ENCODE assay signal across 12 cellular contexts in the genomic region with DNA sequence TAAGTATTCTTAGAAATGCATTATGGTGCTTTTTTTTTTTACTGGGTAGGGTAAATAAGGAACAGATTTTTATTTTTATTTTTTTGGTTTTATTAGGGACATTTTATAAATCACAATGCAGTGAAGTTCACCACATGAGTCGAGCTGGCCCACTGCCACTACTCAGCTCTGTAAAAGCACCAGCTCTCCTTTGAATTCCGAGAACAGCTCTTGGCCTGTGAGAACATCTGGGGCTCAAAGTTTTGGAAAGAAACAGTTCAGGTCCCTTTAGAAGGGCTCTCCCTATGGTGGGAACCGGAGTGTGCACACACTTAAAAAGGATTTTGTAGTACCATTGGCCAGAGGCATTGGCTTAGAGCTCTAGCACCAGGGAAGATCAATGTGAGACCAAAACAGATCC.
DNase-seq lines count a peak whose midpoint lies in the region; ATAC-seq and TF ChIP-seq lines count a peak whose summit lies in the region.
"Had no signal": no experiment of that assay in that cellular context is flagged by ENCODE, and none has a peak within 500 bp of the region (broad histone marks: within the 10 kb centered on the region; RNA-seq: fewer than 3 reads in every experiment).

No MANE protein-coding gene starts in this region.

- no peak for TF ChIP-seq CTCF in PC-3 (conservative IDR thresholded peaks at IDR 0.05; ENCODE audit: low read depth, low read length)
- TF ChIP-seq CTCF in vagina (IDR thresholded peaks at IDR 0.05) = no peak

- CTCF ChIA-PET in PC-3 (lab: Charles Lee) = interaction anchor here (1.0 to 1.2 kb wide), 2 partner anchors 9 to 221 kb away, joined by 3 read pairs; no protein-coding TSS in a partner anchor

- H3K4me2 ChIP-seq in PC-3 (ENCODE audit: low read length) = peak overlapping the region; percentile 55

- H3F3A ChIP-seq in PC-3 (ENCODE audit: low read length, unreplicated experiment) = no peaks in the 10 kb centered on the region

- BruUV-seq in PC-3 (replicated peaks; lab: Mats Ljungman, UMichigan) = no TSS peak

- no peaks in the 10 kb centered on the region for H4K20me1 ChIP-seq in PC-3 (ENCODE audit: low read length)

- H3K27ac ChIP-seq in PC-3 (ENCODE audit: low read length) = peak overlapping the region; percentile 51
- peak overlapping the region; percentile 16 for H3K27ac ChIP-seq in vagina

- H2AFZ ChIP-seq in PC-3 (ENCODE audit: low read length) = peak overlapping the region; percentile 31; the same call in 1 of the 2 replicates

- peak; percentile 84 for DNase-seq in PC-3
- DNase-seq in fibroblast of gingiva (ENCODE audit: low read depth) = peak; percentile 17
- DNase-seq in lung microvascular endothelial cell (ENCODE audit: low read depth in 2 of 2) = peak; percentile 34 to 36
- no peak for DNase-seq in vagina (ENCODE audit: extremely low spot score in 2 of 2)
- no peak for DNase-seq in stimulated activated naive CD4-positive, alpha-beta T cell treated with Interleukin-2 at 50 U/mL for 16 hours (lab: John Stamatoyannopoulos, UW)
- DNase-seq in NCI-H1930 (lab: John Stamatoyannopoulos, UW) = no peak
- DNase-seq: activated CD8-positive, alpha-beta T cell treated with anti-CD3 and anti-CD28 coated beads for 36 hours; GOT3; mesendoderm; MV-4-11; NCI-H510A had no signal

- no peaks in the 10 kb centered on the region for H3K79me2 ChIP-seq in PC-3 (ENCODE audit: low read length)

- H3K4me1 ChIP-seq in PC-3 (ENCODE audit: insufficient read depth, low read length) (peaks cover 38% of the 10 kb centered on the region), vagina (no peaks in the 10 kb centered on the region)

- intact Hi-C loops in PC-3 (cut with micrococcal nuclease) = no loop called here
- intact Hi-C loops in vagina (cut with DNase I) = no loop called here

- H3K9me3 ChIP-seq in PC-3 (ENCODE audit: low read length) (no peaks in the 10 kb centered on the region), vagina (no peaks in the 10 kb centered on the region)

- no peak for TF ChIP-seq POLR2A in vagina (IDR thresholded peaks at IDR 0.05)

- H3K9ac ChIP-seq in PC-3 (ENCODE audit: low read length) = no peak overlapping the region

- H3K4me3 ChIP-seq in PC-3 (ENCODE audit: low read length) (no peak overlapping the region), vagina (no peak overlapping the region)

- no peaks in the 10 kb centered on the region for H3K9me2 ChIP-seq in PC-3 (replicated peaks; ENCODE audit: low read length)

- H3K27me3 ChIP-seq in PC-3 (ENCODE audit: low read length) (no peaks in the 10 kb centered on the region), vagina (no peaks in the 10 kb centered on the region)

- POLR2A ChIA-PET in PC-3 (lab: Charles Lee; ENCODE audit: unreplicated experiment) = interaction anchor here (0.6 to 0.7 kb wide), 2 partner anchors 301 to 444 kb away, joined by 3 read pairs; no protein-coding TSS in a partner anchor

- ATAC-seq in PC-3 (peak; percentile 37), HG03280 (IDR thresholded peaks at IDR 0.05; ENCODE audit: unreplicated experiment) (no peak)
- ATAC-seq: activated CD8-positive, alpha-beta T cell treated with anti-CD3 and anti-CD28 coated beads for 36 hours had no signal

- H3K36me3 ChIP-seq in PC-3 (ENCODE audit: low read depth, low read length) = no peaks in the 10 kb centered on the region
- H3K36me3 ChIP-seq in vagina = no peaks in the 10 kb centered on the region

Comparison
In these comparisons a context has a peak if more than half of its experiments do, and no peak if none do; other contexts are left out.
1. DNase-seq: peak in PC-3 (single experiment), fibroblast of gingiva (single experiment) and lung microvascular endothelial cell (2 of 2); none in vagina (0 of 2), stimulated activated naive CD4-positive, alpha-beta T cell treated with Interleukin-2 at 50 U/mL for 16 hours (single experiment) and NCI-H1930 (0 of 2).